9 cellular contexts compared by ENCODE assay signal in the genomic region with DNA sequence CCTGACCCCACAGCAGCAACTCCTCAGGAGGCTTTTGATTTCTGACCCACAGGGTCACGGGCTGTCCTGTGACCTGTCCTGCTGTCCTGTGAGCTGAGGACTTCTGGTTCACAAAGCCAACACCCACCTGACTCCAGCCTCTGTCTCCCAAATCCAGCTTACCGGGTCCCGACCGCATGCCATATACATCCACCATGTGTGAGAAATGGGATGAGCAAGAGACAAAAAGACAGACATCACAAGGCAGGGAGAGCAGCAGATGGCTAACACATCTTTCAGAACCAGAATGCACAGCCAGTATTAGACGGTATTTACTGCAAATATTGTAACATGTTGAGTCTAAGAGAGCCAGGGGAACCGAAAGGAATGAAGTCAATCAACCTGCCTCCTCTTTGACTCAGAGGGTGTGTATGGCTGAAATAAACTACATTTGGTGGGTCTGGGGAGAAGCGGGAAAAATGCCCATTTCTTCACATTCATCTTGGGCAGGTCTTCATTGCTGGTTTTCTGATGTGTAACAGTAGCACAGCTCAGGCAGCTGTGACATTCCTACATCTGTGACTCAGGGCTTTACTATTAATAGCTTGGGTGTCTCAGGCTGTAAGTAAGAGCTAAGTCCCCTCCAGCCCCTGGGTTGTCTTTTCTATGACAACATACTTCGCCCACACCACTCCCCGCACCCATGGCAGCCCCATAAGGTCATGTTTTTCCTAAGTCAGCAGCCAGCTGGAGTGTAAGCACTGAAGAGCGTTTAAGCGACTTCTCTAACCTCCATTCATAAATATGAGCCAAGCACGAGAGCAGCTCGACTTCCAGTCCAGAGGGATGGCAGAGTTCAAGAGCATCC. TPM values are rescaled to one million over a fixed set of nuclear protein-coding genes. Genes with fewer than 3 reads are reported as not detected.
DNase-seq lines count a peak whose midpoint lies in the region; ATAC-seq, FAIRE-seq and TF ChIP-seq lines count a peak whose summit lies in the region.
"Had no signal": no experiment of that assay in that cellular context is flagged by ENCODE, and none has a peak within 500 bp of the region (broad histone marks: within the 10 kb centered on the region; RNA-seq: fewer than 3 reads in every experiment).

No MANE protein-coding gene starts in this region.

- intact Hi-C loops in lower lobe of right lung (cut with DNase I) (no loop called here), vagina (cut with DNase I) (no loop called here)

- ATAC-seq in lower lobe of right lung (peak; percentile 83 to 85), HG02763 (IDR thresholded peaks at IDR 0.05; ENCODE audit: unreplicated experiment) (no peak)

- H3K27ac ChIP-seq in lower lobe of right lung (peak overlapping the region; percentile 66), vagina (peak overlapping the region; percentile 64)
- H3K27ac ChIP-seq: neutrophil had no signal

- H3K9me3 ChIP-seq in lower lobe of right lung (no peaks in the 10 kb centered on the region), vagina (no peaks in the 10 kb centered on the region)
- H3K9me3 ChIP-seq: neutrophil had no signal

- FAIRE-seq in GM12892 (lab: Jason Lieb, UNC) = peak; percentile 83

- no peak for TF ChIP-seq POLR2A in GM12892 (IDR thresholded peaks at IDR 0.05; ENCODE audit: low read depth, low read length)
- no peak for TF ChIP-seq POLR2A in vagina (IDR thresholded peaks at IDR 0.05)

- no peak for TF ChIP-seq CTCF in choroid plexus epithelial cell (conservative IDR thresholded peaks at IDR 0.05; ENCODE audit: low read depth, low read length)
- TF ChIP-seq CTCF in lower lobe of right lung (IDR thresholded peaks at IDR 0.05) = no peak
- no peak for TF ChIP-seq CTCF in vagina (IDR thresholded peaks at IDR 0.05)

- H3K27me3 ChIP-seq in lower lobe of right lung (ENCODE audit: low read depth) (peaks cover 9% of the 10 kb centered on the region), vagina (no peaks in the 10 kb centered on the region)

- DNase-seq in GM12892 (ENCODE audit: insufficient read length) (no peak), LHCN-M2 (ENCODE audit: low read depth) (peak; percentile 91), choroid plexus epithelial cell (ENCODE audit: low read depth) (peak; percentile 78), lower lobe of right lung (peak; percentile 52), vagina (ENCODE audit: extremely low spot score in 2 of 2) (no peak), GDM1 (lab: John Stamatoyannopoulos, UW) (no peak), NCI-H2171 (lab: John Stamatoyannopoulos, UW) (no peak)

- H3K4me3 ChIP-seq in choroid plexus epithelial cell (ENCODE audit: low read depth, low read length) = no peak overlapping the region
- peak overlapping the region; percentile 60 for H3K4me3 ChIP-seq in lower lobe of right lung
- peak overlapping the region in 1 of 2 donors; percentile 49 for H3K4me3 ChIP-seq in vagina

- no peaks in the 10 kb centered on the region for H3K36me3 ChIP-seq in lower lobe of right lung
- H3K36me3 ChIP-seq in vagina = no peaks in the 10 kb centered on the region
- H3K36me3 ChIP-seq: neutrophil had no signal

- peaks cover 59% of the 10 kb centered on the region for H3K4me1 ChIP-seq in lower lobe of right lung
- H3K4me1 ChIP-seq in vagina = peaks cover 46% of the 10 kb centered on the region

RNA-seq across cellular contexts. Expression of gene ABLIM1, which starts 25.0 kb away (rescaled TPM):
- 33.6 TPM for polyA plus RNA-seq in GM12892 (2012; ENCODE audit: missing spikeins)
- total RNA-seq in LHCN-M2 (2014; rRNA removed) (0.26 and 0.69 TPM in 2 replicates), lower lobe of right lung (106 TPM), vagina (176 TPM)
- 2.9 TPM for polyA plus RNA-seq in LHCN-M2 (2012)

Comparison
In these comparisons a context has a peak if more than half of its experiments do, and no peak if none do; other contexts are left out.
1. DNase-seq: peak in LHCN-M2 (single experiment), choroid plexus epithelial cell (single experiment) and lower lobe of right lung (single experiment); none in GM12892 (single experiment), vagina (0 of 2), GDM1 (single experiment) and NCI-H2171 (single experiment).
2. RNA of gene ABLIM1, which starts 25.0 kb away (total RNA-seq): 176 TPM in vagina (single experiment) and 106 TPM in lower lobe of right lung (single experiment); 0.26 to 0.69 TPM in LHCN-M2; every median in the first group is over 10 times any median in the second.